14 cellular contexts compared by ENCODE assay signal in the genomic region with DNA sequence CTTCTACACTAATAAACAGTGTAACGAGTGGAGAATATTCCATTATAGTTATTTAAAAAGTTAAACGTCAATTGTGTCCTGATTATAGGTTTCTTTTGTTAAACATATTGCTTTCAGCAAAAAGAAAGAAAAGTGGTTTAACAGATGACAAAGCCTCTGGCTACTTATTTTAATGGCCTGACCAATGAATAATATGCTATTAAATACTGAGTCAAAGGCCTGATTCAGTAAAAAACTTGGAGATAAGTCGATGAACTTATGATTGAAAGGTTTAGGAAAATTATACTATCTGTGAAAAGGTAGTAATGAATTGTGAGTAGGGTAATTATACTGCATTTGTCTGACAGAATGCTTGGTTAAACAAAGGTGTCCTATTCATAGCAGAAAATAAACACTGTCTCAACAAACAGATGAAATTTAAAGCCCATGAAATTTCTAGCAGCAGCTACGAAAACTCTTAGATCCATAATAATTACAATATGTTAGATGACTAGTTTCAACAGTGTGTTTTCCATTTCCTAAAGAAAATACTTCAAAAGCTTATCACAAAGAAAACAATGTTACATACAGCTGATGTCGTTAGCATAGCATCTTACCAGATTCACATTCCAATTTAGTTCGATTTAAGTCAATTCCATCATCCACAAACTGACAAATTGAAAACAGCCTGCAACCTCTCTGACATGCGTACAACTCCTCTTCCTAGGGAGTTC. TPM values are rescaled to one million over a fixed set of nuclear protein-coding genes. Genes with fewer than 3 reads are reported as not detected.
DNase-seq lines count a peak whose midpoint lies in the region; ATAC-seq and TF ChIP-seq lines count a peak whose summit lies in the region.
"Had no signal": no experiment of that assay in that cellular context is flagged by ENCODE, and none has a peak within 500 bp of the region (broad histone marks: within the 10 kb centered on the region; RNA-seq: fewer than 3 reads in every experiment).

No MANE protein-coding gene starts in this region.

- H3K9ac ChIP-seq in endodermal cell (ENCODE audit: extremely low read depth, low read length, poor library complexity, severe bottlenecking): no peak overlapping the region

- no peaks in the 10 kb centered on the region for H3K9me3 Mint-ChIP-seq in natural killer cell
- no peaks in the 10 kb centered on the region for H3K9me3 Mint-ChIP-seq in natural killer cell treated with Interleukin-12 subunit alpha and Interleukin-12 subunit beta and Interleukin-15 and Interleukin-18, amount 100 ng/mL, for 72 hours
- no peaks in the 10 kb centered on the region for H3K9me3 Mint-ChIP-seq in endodermal cell
- H3K9me3 Mint-ChIP-seq: activated T-helper 1 cell treated with anti-CD3 and anti-CD28 coated beads, Interleukin-12 subunit alpha, Interleukin-12 subunit beta, Interleukin-2, Interleukin-4 antibody, amounts not matched to agents 30 ng/mL and 10 ng/mL and 1 ng/mL, durations not matched to agents 14 hours and 24 hours and 36 hours had no signal

- H3K27ac Mint-ChIP-seq in natural killer cell (peak overlapping the region; percentile 28 to 70), endodermal cell (peak overlapping the region; percentile 42)
- H3K27ac Mint-ChIP-seq in natural killer cell treated with Interleukin-12 subunit alpha and Interleukin-12 subunit beta and Interleukin-15 and Interleukin-18, amount 100 ng/mL, for 72 hours: peak overlapping the region in 1 of 2 donors; percentile 12
- H3K27ac Mint-ChIP-seq: activated T-helper 1 cell treated with anti-CD3 and anti-CD28 coated beads, Interleukin-12 subunit alpha, Interleukin-12 subunit beta, Interleukin-2, Interleukin-4 antibody, amounts not matched to agents 30 ng/mL and 10 ng/mL and 1 ng/mL, durations not matched to agents 14 hours and 24 hours and 36 hours had no signal

- no peak overlapping the region for H3K27ac ChIP-seq in endodermal cell (ENCODE audit: low read depth, low read length)
- no peak overlapping the region for H3K27ac ChIP-seq in breast epithelium

- peaks cover 15% of the 10 kb centered on the region for H3K36me3 ChIP-seq in endodermal cell (ENCODE audit: control insufficient read depth, insufficient read depth, low read length)
- no peaks in the 10 kb centered on the region for H3K36me3 ChIP-seq in mucosa of descending colon (ENCODE audit: low read depth)
- peaks cover 4% of the 10 kb centered on the region for H3K36me3 ChIP-seq in breast epithelium

- peaks cover 26 to 38% of the 10 kb centered on the region in 2 donors for H3K4me1 Mint-ChIP-seq in natural killer cell
- H3K4me1 Mint-ChIP-seq in natural killer cell treated with Interleukin-12 subunit alpha and Interleukin-12 subunit beta and Interleukin-15 and Interleukin-18, amount 100 ng/mL, for 72 hours (ENCODE audit: low read depth in 2 of 2): peaks cover 18 to 22% of the 10 kb centered on the region in 2 donors
- H3K4me1 Mint-ChIP-seq in endodermal cell: peaks cover 3% of the 10 kb centered on the region

- TF ChIP-seq POLR2A in breast epithelium (IDR thresholded peaks at IDR 0.05): no peak

- DNase-seq in natural killer cell (no peak), endodermal cell (no peak), cerebellar cortex (ENCODE audit: low spot score) (no peak), mucosa of descending colon (no peak), left cardiac atrium (no peak), breast epithelium (ENCODE audit: low spot score in 2 of 2) (no peak)
- DNase-seq in natural killer cell treated with Interleukin-12 subunit alpha and Interleukin-12 subunit beta and Interleukin-15 and Interleukin-18, amount 100 ng/mL, for 72 hours (ENCODE audit: low spot score): no peak
- DNase-seq: NCI-H510A, SHP77 treated with DMSO at 0.1 percent for 48 hours had no signal

- H3K36me3 Mint-ChIP-seq in natural killer cell (peaks cover 17% of the 10 kb centered on the region), endodermal cell (ENCODE audit: low read depth) (peaks cover 9% of the 10 kb centered on the region)
- no peaks in the 10 kb centered on the region for H3K36me3 Mint-ChIP-seq in natural killer cell treated with Interleukin-12 subunit alpha and Interleukin-12 subunit beta and Interleukin-15 and Interleukin-18, amount 100 ng/mL, for 72 hours

- H3K27me3 ChIP-seq in endodermal cell (ENCODE audit: control insufficient read depth, insufficient read depth, low read length, poor library complexity, severe bottlenecking) (no peaks in the 10 kb centered on the region), breast epithelium (no peaks in the 10 kb centered on the region)

- ATAC-seq in natural killer cell: no peak
- ATAC-seq in natural killer cell treated with Interleukin-12 subunit alpha and Interleukin-12 subunit beta and Interleukin-15 and Interleukin-18, amount 100 ng/mL, for 72 hours: no peak
- ATAC-seq in SK-N-SH treated with all-trans-retinoic acid at 6 μM for 48 hours: no peak; the same call in 2 of the 3 replicates
- ATAC-seq in mucosa of descending colon: no peak
- no peak for ATAC-seq in left cardiac atrium

- TF ChIP-seq CTCF in natural killer cell (IDR thresholded peaks at IDR 0.05) (no peak), endodermal cell (conservative IDR thresholded peaks at IDR 0.05) (no peak), mucosa of descending colon (IDR thresholded peaks at IDR 0.05) (no peak), breast epithelium (IDR thresholded peaks at IDR 0.05) (no peak)

- WGBS in endodermal cell (ENCODE audit: insufficient coverage in 1 of 2, insufficient read length in 1 of 2), 2 experiments: 94 to 96% methylated on average over 4 to 7 of the region's 7 CpGs

- intact Hi-C loops in natural killer cell (cut with micrococcal nuclease) (no loop called here), mucosa of descending colon (cut with DNase I, micrococcal nuclease) (no loop called here), left cardiac atrium (cut with DNase I) (no loop called here), breast epithelium (cut with DNase I; ENCODE audit: low total_unique reads) (no loop called here)

- no peaks in the 10 kb centered on the region for H3K27me3 Mint-ChIP-seq in natural killer cell (ENCODE audit: low read depth in 2 of 2)
- no peaks in the 10 kb centered on the region for H3K27me3 Mint-ChIP-seq in natural killer cell treated with Interleukin-12 subunit alpha and Interleukin-12 subunit beta and Interleukin-15 and Interleukin-18, amount 100 ng/mL, for 72 hours
- no peaks in the 10 kb centered on the region for H3K27me3 Mint-ChIP-seq in endodermal cell (ENCODE audit: insufficient read depth)

- H3K4me3 ChIP-seq in endodermal cell (ENCODE audit: low read length) (no peak overlapping the region), mucosa of descending colon (no peak overlapping the region), breast epithelium (no peak overlapping the region)

- H3K4me3 Mint-ChIP-seq in natural killer cell: no peak overlapping the region
- no peak overlapping the region for H3K4me3 Mint-ChIP-seq in natural killer cell treated with Interleukin-12 subunit alpha and Interleukin-12 subunit beta and Interleukin-15 and Interleukin-18, amount 100 ng/mL, for 72 hours
- H3K4me3 Mint-ChIP-seq in endodermal cell: no peak overlapping the region
- H3K4me3 Mint-ChIP-seq: activated T-helper 1 cell treated with anti-CD3 and anti-CD28 coated beads, Interleukin-12 subunit alpha, Interleukin-12 subunit beta, Interleukin-2, Interleukin-4 antibody, amounts not matched to agents 30 ng/mL and 10 ng/mL and 1 ng/mL, durations not matched to agents 14 hours and 24 hours and 36 hours had no signal

- H3K4me1 ChIP-seq in endodermal cell (ENCODE audit: control insufficient read depth, insufficient read depth, low read length) (peaks cover 4% of the 10 kb centered on the region), mucosa of descending colon (ENCODE audit: low read depth) (peaks cover 32% of the 10 kb centered on the region), breast epithelium (peaks cover 2 to 22% of the 10 kb centered on the region in 2 donors)

- no peaks in the 10 kb centered on the region for H3K9me3 ChIP-seq in endodermal cell (ENCODE audit: control insufficient read depth, low read length)
- H3K9me3 ChIP-seq in mucosa of descending colon: no peaks in the 10 kb centered on the region
- no peaks in the 10 kb centered on the region for H3K9me3 ChIP-seq in breast epithelium

RNA-seq across cellular contexts. Expression of a gene that starts 6.2 kb away (rescaled TPM):
- 100 to 1,000 TPM; 187 to 202 (median 199) TPM for total RNA-seq in natural killer cell
- total RNA-seq in natural killer cell treated with Interleukin-12 subunit alpha and Interleukin-12 subunit beta and Interleukin-15 and Interleukin-18, amount 100 ng/mL, for 72 hours: 100 to 1,000 TPM in 1 of 2 donors, 10 to 100 TPM in 1; 85.9 to 239 TPM
- total RNA-seq in endodermal cell: 100 to 1,000 TPM in 1 of 2 donors, 10 to 100 TPM in 1; 99.6 to 112 TPM
- polyA plus RNA-seq in endodermal cell (2013, experiment 1 of 2): 157 TPM
- 139 TPM for polyA plus RNA-seq in endodermal cell (2013, experiment 2 of 2)
- 1,000 to 10,000 TPM in 1 of 3 donors, 100 to 1,000 TPM in 2; 557 to 1,169 (median 749) TPM for total RNA-seq in mucosa of descending colon
- 100 to 1,000 TPM; 324 to 335 TPM for total RNA-seq in left cardiac atrium
- 100 to 1,000 TPM; 348 to 498 (median 388) TPM for total RNA-seq in breast epithelium

RNA-seq across cellular contexts. Expression of a gene that starts 6.6 kb away (rescaled TPM):
- total RNA-seq in natural killer cell (1 to 10 TPM; 5.1 to 9.5 (median 7.3) TPM), endodermal cell (1 to 10 TPM; 5.9 to 6.6 TPM), mucosa of descending colon (1 to 10 TPM; 4.5 to 8.6 (median 6.0) TPM), left cardiac atrium (1 to 10 TPM; 2.6 to 5.3 TPM), breast epithelium (1 to 10 TPM; 4.3 to 6.1 (median 5.9) TPM)
- 1 to 10 TPM; 9.3 to 9.5 TPM for total RNA-seq in natural killer cell treated with Interleukin-12 subunit alpha and Interleukin-12 subunit beta and Interleukin-15 and Interleukin-18, amount 100 ng/mL, for 72 hours
- 5.4 TPM for polyA plus RNA-seq in endodermal cell (2013, experiment 1 of 2)
- polyA plus RNA-seq in endodermal cell (2013, experiment 2 of 2): 5.3 TPM

RNA-seq across cellular contexts. Expression of a gene that starts 28.8 kb away (rescaled TPM):
- not detected for total RNA-seq in natural killer cell
- total RNA-seq in natural killer cell treated with Interleukin-12 subunit alpha and Interleukin-12 subunit beta and Interleukin-15 and Interleukin-18, amount 100 ng/mL, for 72 hours: not detected
- total RNA-seq in endodermal cell: not detected
- not detected for polyA plus RNA-seq in endodermal cell (2013, experiment 1 of 2)
- polyA plus RNA-seq in endodermal cell (2013, experiment 2 of 2): not detected
- total RNA-seq in mucosa of descending colon: under 1 TPM in 1 of 3 donors, not detected in 2; 0.39 TPM
- not detected for total RNA-seq in left cardiac atrium
- not detected for total RNA-seq in breast epithelium
- total RNA-seq: activated T-helper 1 cell treated with anti-CD3 and anti-CD28 coated beads, Interleukin-12 subunit alpha, Interleukin-12 subunit beta, Interleukin-2, Interleukin-4 antibody, amounts not matched to agents 30 ng/mL and 10 ng/mL and 1 ng/mL, durations not matched to agents 14 hours and 24 hours and 36 hours; cardiac septum; fibroblast of lung; ureter had no signal
- polyA plus RNA-seq: fibroblast of lung had no signal
